ENCODE assay signal across 8 cellular contexts in the genomic region with DNA sequence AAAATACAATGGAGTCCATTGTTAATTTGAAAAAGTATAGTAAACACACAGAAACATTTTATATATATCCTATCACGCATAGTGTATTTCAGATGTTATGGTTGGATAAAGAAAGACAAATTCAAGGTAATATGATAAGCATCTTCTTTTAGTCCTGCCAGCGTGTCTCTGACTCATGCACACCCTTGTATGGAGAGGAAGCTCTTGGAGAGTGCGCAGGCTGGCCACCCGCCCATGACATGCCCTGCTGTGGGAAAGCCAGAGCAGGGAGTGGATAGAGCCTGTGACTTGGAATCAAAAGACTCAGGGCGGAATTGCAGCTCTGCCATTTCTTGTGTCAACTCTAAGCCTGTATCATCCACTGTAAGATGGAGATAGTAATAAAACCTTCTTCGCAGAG. TPM values are rescaled to one million over a fixed set of nuclear protein-coding genes. Genes with fewer than 3 reads are reported as not detected.
DNase-seq lines count a peak whose midpoint lies in the region; ATAC-seq and TF ChIP-seq lines count a peak whose summit lies in the region.

No MANE protein-coding gene starts in this region.

- no peaks in the 10 kb centered on the region for H3K79me2 ChIP-seq in hepatocyte

- H3K9me2 ChIP-seq in hepatocyte (replicated peaks; ENCODE audit: insufficient read depth), result no peaks in the 10 kb centered on the region

- H3K4me1 ChIP-seq in hepatocyte (ENCODE audit: insufficient read depth), result peaks cover 13% of the 10 kb centered on the region

- CTCF ChIA-PET in AG04449 (lab: Yijun Ruan, JAX), result interaction anchor here (0.7 to 6.1 kb wide), 2 partner anchors 20 to 173 kb away, joined by 3 to 53 read pairs; no protein-coding TSS in a partner anchor

- POLR2A ChIA-PET in AG04449 (lab: Yijun Ruan, JAX), result interaction anchor here (0.7 to 1.6 kb wide), 2 partner anchors 26 to 42 kb away, joined by 3 to 4 read pairs; no protein-coding TSS in a partner anchor

- no peak overlapping the region for H3K4me2 ChIP-seq in hepatocyte

- DNase-seq in AG04449 (ENCODE audit: low read depth, low spot score), result peak; percentile 83
- peak; percentile 95 for DNase-seq in LHCN-M2 (ENCODE audit: low read depth)
- DNase-seq in cardiac fibroblast (ENCODE audit: low read depth in 2 of 2), result peak; percentile 86 to 89
- DNase-seq in mucosa of gallbladder (ENCODE audit: low spot score), result peak; percentile 76
- no peak for DNase-seq in hepatocyte (ENCODE audit: low spot score)
- DNase-seq in GDM1 (lab: John Stamatoyannopoulos, UW), result no peak
- DNase-seq in NCI-H2081 (lab: John Stamatoyannopoulos, UW), result no peak

- TF ChIP-seq CTCF in AG04449 (IDR thresholded peaks at IDR 0.05; ENCODE audit: insufficient read depth, low read length, missing control alignments), result no peak
- no peak for TF ChIP-seq CTCF in cardiac fibroblast (IDR thresholded peaks at IDR 0.05; ENCODE audit: low read depth, low read length)
- no peak for TF ChIP-seq CTCF in hepatocyte (IDR thresholded peaks at IDR 0.05; ENCODE audit: poor library complexity)

- 90% methylated on average over 6 of the region's 6 CpGs for WGBS in hepatocyte (ENCODE audit: low lambda C conversion rate, missing lambda C conversion rate)

- H3K4me3 ChIP-seq in AG04449 (ENCODE audit: low read depth, low read length), result no peak overlapping the region
- H3K4me3 ChIP-seq in cardiac fibroblast (replicated peaks in 1 of 2; ENCODE audit: low read depth in 2 of 2, low read length in 2 of 2), result no peak overlapping the region
- H3K4me3 ChIP-seq in hepatocyte, result no peak overlapping the region

- no peak for ATAC-seq in GM18520 (IDR thresholded peaks at IDR 0.05; ENCODE audit: unreplicated experiment)

- H3K27me3 ChIP-seq in hepatocyte, result no peaks in the 10 kb centered on the region

- H3K36me3 ChIP-seq in hepatocyte (replicated peaks; ENCODE audit: insufficient read depth, low read depth), result no peaks in the 10 kb centered on the region

- no peak overlapping the region for H2AFZ ChIP-seq in hepatocyte

- H3K9me3 ChIP-seq in hepatocyte (ENCODE audit: low read depth), result no peaks in the 10 kb centered on the region

- H4K20me1 ChIP-seq in hepatocyte (ENCODE audit: insufficient read depth, poor library complexity, severe bottlenecking), result no peaks in the 10 kb centered on the region

- no peak overlapping the region for H3K27ac ChIP-seq in hepatocyte

RNA-seq across cellular contexts. Expression of a gene that starts 23.0 kb away (rescaled TPM):
- 192 TPM in 2 replicates for total RNA-seq in LHCN-M2 (2014; rRNA removed)
- polyA plus RNA-seq in LHCN-M2 (2012), result 210 TPM
- 216 TPM for total RNA-seq in mucosa of gallbladder
- total RNA-seq in hepatocyte, result 167 and 169 TPM in 2 replicates
- polyA plus RNA-seq in hepatocyte, result 176 and 185 TPM in 2 replicates

RNA-seq across cellular contexts. Expression of a gene that starts 42.7 kb away (rescaled TPM):
- total RNA-seq in LHCN-M2 (2014; rRNA removed) (370 and 371 TPM in 2 replicates), mucosa of gallbladder (315 TPM), hepatocyte (289 and 295 TPM in 2 replicates)
- 175 TPM for polyA plus RNA-seq in LHCN-M2 (2012)
- 308 and 316 TPM in 2 replicates for polyA plus RNA-seq in hepatocyte

RNA-seq across cellular contexts. Expression of a gene that starts 52.3 kb away (rescaled TPM):
- 10.8 and 15.8 TPM in 2 replicates for total RNA-seq in LHCN-M2 (2014; rRNA removed)
- polyA plus RNA-seq in LHCN-M2 (2012), result 31.8 TPM
- total RNA-seq in mucosa of gallbladder, result 44.3 TPM
- 16.8 and 20.1 TPM in 2 replicates for total RNA-seq in hepatocyte
- 30.0 and 34.3 TPM in 2 replicates for polyA plus RNA-seq in hepatocyte

Comparison
In these comparisons a context has a peak if more than half of its experiments do, and no peak if none do; other contexts are left out.
1. DNase-seq: peak in AG04449 (single experiment), LHCN-M2 (single experiment), cardiac fibroblast (2 of 2) and mucosa of gallbladder (single experiment); none in hepatocyte (single experiment), GDM1 (single experiment) and NCI-H2081 (0 of 2).